8 cellular contexts compared by ENCODE assay signal in genomic region chr19:1384478-1385110, GRCh38. TPM values are rescaled to one million over a fixed set of nuclear protein-coding genes. Genes with fewer than 3 reads are reported as not detected.
DNase-seq lines count a peak whose midpoint lies in the region; ATAC-seq and TF ChIP-seq lines count a peak whose summit lies in the region.

No MANE protein-coding gene starts in this region.

- H3K9me3 ChIP-seq in thoracic aorta = no peaks in the 10 kb centered on the region

- peaks cover 17% of the 10 kb centered on the region for H3K36me3 ChIP-seq in thoracic aorta

- H3K27ac Mint-ChIP-seq in activated CD4-positive, alpha-beta T cell treated with anti-CD3 and anti-CD28 coated beads, Interleukin-2, amount 10 ng/mL, durations not matched to agents 24 days and 14 days = peak overlapping the region; percentile 62
- H3K27ac Mint-ChIP-seq in activated naive CD8-positive, alpha-beta T cell treated with anti-CD3 and anti-CD28 coated beads, Interleukin-2, amount 10 ng/mL, durations not matched to agents 7 days and 5 days = peak overlapping the region; percentile 64

- H3K27ac ChIP-seq in layer of hippocampus (ENCODE audit: low read depth, low read length) (peak overlapping the region; percentile 95), thoracic aorta (peak overlapping the region in 1 of 2 donors; percentile 81)

- TF ChIP-seq CTCF in thoracic aorta (IDR thresholded peaks at IDR 0.05) = no peak

- H3K4me1 Mint-ChIP-seq in activated CD4-positive, alpha-beta T cell treated with anti-CD3 and anti-CD28 coated beads, Interleukin-2, amount 10 ng/mL, durations not matched to agents 24 days and 14 days = peaks cover 19% of the 10 kb centered on the region
- H3K4me1 Mint-ChIP-seq in activated naive CD8-positive, alpha-beta T cell treated with anti-CD3 and anti-CD28 coated beads, Interleukin-2, amount 10 ng/mL, durations not matched to agents 7 days and 5 days = peaks cover 13% of the 10 kb centered on the region

- peaks cover 11 to 18% of the 10 kb centered on the region in 2 donors for H3K4me1 ChIP-seq in thoracic aorta (ENCODE audit: control insufficient read depth in 1 of 2, low read depth in 2 of 2)

- H3K36me3 Mint-ChIP-seq in activated CD4-positive, alpha-beta T cell treated with anti-CD3 and anti-CD28 coated beads, Interleukin-2, amount 10 ng/mL, durations not matched to agents 24 days and 14 days (ENCODE audit: low read depth) = peaks cover 14% of the 10 kb centered on the region
- peaks cover 9% of the 10 kb centered on the region for H3K36me3 Mint-ChIP-seq in activated naive CD8-positive, alpha-beta T cell treated with anti-CD3 and anti-CD28 coated beads, Interleukin-2, amount 10 ng/mL, durations not matched to agents 7 days and 5 days

- H3K27me3 Mint-ChIP-seq in activated CD4-positive, alpha-beta T cell treated with anti-CD3 and anti-CD28 coated beads, Interleukin-2, amount 10 ng/mL, durations not matched to agents 24 days and 14 days = peaks cover 9% of the 10 kb centered on the region
- peaks cover 2% of the 10 kb centered on the region for H3K27me3 Mint-ChIP-seq in activated naive CD8-positive, alpha-beta T cell treated with anti-CD3 and anti-CD28 coated beads, Interleukin-2, amount 10 ng/mL, durations not matched to agents 7 days and 5 days

- ATAC-seq in activated naive CD8-positive, alpha-beta T cell treated with anti-CD3 and anti-CD28 coated beads, Interleukin-2, amount 10 ng/mL, durations not matched to agents 7 days and 5 days (ENCODE audit: low read depth) = no peak
- ATAC-seq in thoracic aorta (ENCODE audit: insufficient number of reproducible peaks, low FRiP score, low read depth) = no peak
- no peak for ATAC-seq in HG03342 (IDR thresholded peaks at IDR 0.05; ENCODE audit: unreplicated experiment)
- no peak for ATAC-seq in GM21825 (IDR thresholded peaks at IDR 0.05; ENCODE audit: unreplicated experiment)

- intact Hi-C loops in activated CD4-positive, alpha-beta T cell treated with anti-CD3 and anti-CD28 coated beads, Interleukin-2, amount 10 ng/mL, durations not matched to agents 24 days and 14 days (cut with micrococcal nuclease) = no loop called here

- POLR2A ChIA-PET in activated naive CD8-positive, alpha-beta T cell treated with anti-CD3 and anti-CD28 coated beads, Interleukin-2, amount 10 ng/mL, durations not matched to agents 7 days and 5 days (lab: Charles Lee) = no interaction called here

- H3K9me3 Mint-ChIP-seq in activated CD4-positive, alpha-beta T cell treated with anti-CD3 and anti-CD28 coated beads, Interleukin-2, amount 10 ng/mL, durations not matched to agents 24 days and 14 days = peaks cover 4% of the 10 kb centered on the region
- H3K9me3 Mint-ChIP-seq in activated naive CD8-positive, alpha-beta T cell treated with anti-CD3 and anti-CD28 coated beads, Interleukin-2, amount 10 ng/mL, durations not matched to agents 7 days and 5 days = peaks cover 2% of the 10 kb centered on the region

- H3K27me3 ChIP-seq in layer of hippocampus (ENCODE audit: control insufficient read depth, insufficient read depth, low read length) (no peaks in the 10 kb centered on the region), thoracic aorta (replicated peaks; ENCODE audit: insufficient read depth) (no peaks in the 10 kb centered on the region)

- DNase-seq in activated CD4-positive, alpha-beta T cell treated with anti-CD3 and anti-CD28 coated beads, Interleukin-2, amount 10 ng/mL, durations not matched to agents 24 days and 14 days = no peak
- no peak for DNase-seq in activated CD4-positive, alpha-beta T cell treated with anti-CD3 and anti-CD28 coated beads, Interleukin-2, amount 50 U/mL, for 1 hour
- DNase-seq in activated naive CD8-positive, alpha-beta T cell treated with anti-CD3 and anti-CD28 coated beads, Interleukin-2, amount 10 ng/mL, durations not matched to agents 7 days and 5 days = no peak
- DNase-seq in thoracic aorta (ENCODE audit: low spot score) (no peak), SIG-M5 treated with dmso at 0.1 percent for 504 hours (lab: John Stamatoyannopoulos, UW; ENCODE audit: unreplicated experiment) (no peak)

- H3K4me3 ChIP-seq in thoracic aorta = peak overlapping the region; percentile 100

- peak overlapping the region; percentile 92 for H3K4me3 Mint-ChIP-seq in activated CD4-positive, alpha-beta T cell treated with anti-CD3 and anti-CD28 coated beads, Interleukin-2, amount 10 ng/mL, durations not matched to agents 24 days and 14 days
- H3K4me3 Mint-ChIP-seq in activated naive CD8-positive, alpha-beta T cell treated with anti-CD3 and anti-CD28 coated beads, Interleukin-2, amount 10 ng/mL, durations not matched to agents 7 days and 5 days = peak overlapping the region; percentile 83

RNA-seq across cellular contexts. Expression of gene NDUFS7, which starts 0.9 kb away (rescaled TPM):
- 108 and 110 TPM in 2 replicates for total RNA-seq in activated CD4-positive, alpha-beta T cell treated with anti-CD3 and anti-CD28 coated beads, Interleukin-2, amount 10 ng/mL, durations not matched to agents 24 days and 14 days
- total RNA-seq in activated naive CD8-positive, alpha-beta T cell treated with anti-CD3 and anti-CD28 coated beads, Interleukin-2, amount 10 ng/mL, durations not matched to agents 7 days and 5 days = 100 to 1,000 TPM; 103 to 106 TPM
- total RNA-seq in thoracic aorta = 100 to 1,000 TPM in 1 of 2 donors, 10 to 100 TPM in 1; 83.3 to 110 TPM

RNA-seq across cellular contexts. Expression of gene GAMT, which starts 16.7 kb away (rescaled TPM):
- 28.8 and 32.6 TPM in 2 replicates for total RNA-seq in activated CD4-positive, alpha-beta T cell treated with anti-CD3 and anti-CD28 coated beads, Interleukin-2, amount 10 ng/mL, durations not matched to agents 24 days and 14 days
- total RNA-seq in activated naive CD8-positive, alpha-beta T cell treated with anti-CD3 and anti-CD28 coated beads, Interleukin-2, amount 10 ng/mL, durations not matched to agents 7 days and 5 days = 10 to 100 TPM; 17.9 to 18.9 TPM
- total RNA-seq in thoracic aorta = 10 to 100 TPM; 27.6 to 55.1 TPM

RNA-seq across cellular contexts. Expression of gene DAZAP1, which starts 22.8 kb away (rescaled TPM):
- 299 and 323 TPM in 2 replicates for total RNA-seq in activated CD4-positive, alpha-beta T cell treated with anti-CD3 and anti-CD28 coated beads, Interleukin-2, amount 10 ng/mL, durations not matched to agents 24 days and 14 days
- total RNA-seq in activated naive CD8-positive, alpha-beta T cell treated with anti-CD3 and anti-CD28 coated beads, Interleukin-2, amount 10 ng/mL, durations not matched to agents 7 days and 5 days = 100 to 1,000 TPM; 214 to 217 TPM
- 10 to 100 TPM; 34.9 to 76.9 TPM for total RNA-seq in thoracic aorta

RNA-seq across cellular contexts. Expression of gene RPS15, which starts 53.6 kb away (rescaled TPM):
- total RNA-seq in activated CD4-positive, alpha-beta T cell treated with anti-CD3 and anti-CD28 coated beads, Interleukin-2, amount 10 ng/mL, durations not matched to agents 24 days and 14 days = 1,536 and 1,542 TPM in 2 replicates
- total RNA-seq in activated naive CD8-positive, alpha-beta T cell treated with anti-CD3 and anti-CD28 coated beads, Interleukin-2, amount 10 ng/mL, durations not matched to agents 7 days and 5 days = 1,000 to 10,000 TPM; 1,438 to 1,457 TPM
- 1,000 to 10,000 TPM; 1,512 to 2,119 TPM for total RNA-seq in thoracic aorta
